In genomic region chr10:90087197-90088007, GRCh38 we compare ENCODE assay signal across 8 cellular contexts.
DNase-seq lines count a peak whose midpoint lies in the region; ATAC-seq and TF ChIP-seq lines count a peak whose summit lies in the region.
"Had no signal": no experiment of that assay in that cellular context is flagged by ENCODE, and none has a peak within 500 bp of the region (broad histone marks: within the 10 kb centered on the region; RNA-seq: fewer than 3 reads in every experiment).

No MANE protein-coding gene starts in this region.

- no peak overlapping the region for H4K91ac ChIP-seq in mesenchymal stem cell (ENCODE audit: low read length)

- H2AK5ac ChIP-seq in mesenchymal stem cell (ENCODE audit: low read length, severe bottlenecking): no peak overlapping the region

- CTCF ChIA-PET in CD8-positive, alpha-beta memory T cell (lab: Charles Lee): no interaction called here

- peaks cover 0 to 3% (median 0%) of the 10 kb centered on the region in 5 donors for H3K9me3 Mint-ChIP-seq in CD8-positive, alpha-beta memory T cell

- H3K27me3 ChIP-seq in mesenchymal stem cell (ENCODE audit: control insufficient read depth in 1 of 2, insufficient read depth in 1 of 2, low read length in 2 of 2): no peaks in the 10 kb centered on the region
- H3K27me3 ChIP-seq in CD8-positive, alpha-beta memory T cell (ENCODE audit: insufficient read depth, low read length, poor library complexity, severe bottlenecking): no peaks in the 10 kb centered on the region
- no peaks in the 10 kb centered on the region for H3K27me3 ChIP-seq in dorsolateral prefrontal cortex

- H3K27ac Mint-ChIP-seq in CD8-positive, alpha-beta memory T cell: no peak overlapping the region
- H3K27ac Mint-ChIP-seq: natural killer cell treated with Interleukin-12 subunit alpha and Interleukin-12 subunit beta and Interleukin-15 and Interleukin-18, amount 100 ng/mL, for 72 hours had no signal

- POLR2A ChIA-PET in CD8-positive, alpha-beta memory T cell (lab: Charles Lee): no interaction called here

- no peaks in the 10 kb centered on the region for H3K4me1 ChIP-seq in mesenchymal stem cell (ENCODE audit: control insufficient read depth, insufficient read depth, low read depth, low read length)
- no peaks in the 10 kb centered on the region for H3K4me1 ChIP-seq in CD8-positive, alpha-beta memory T cell (ENCODE audit: insufficient read depth, low read length)

- no peak overlapping the region for H3K9ac ChIP-seq in mesenchymal stem cell (ENCODE audit: low read length)

- no peak for TF ChIP-seq CTCF in dorsolateral prefrontal cortex (IDR thresholded peaks at IDR 0.05 in 54 of 56, conservative IDR thresholded peaks at IDR 0.05 in 2 of 56; ENCODE audit: low read depth in 1 of 56, partially characterized antibody in 56 of 56)

- no CpG with 5 or more reads among the region's 2 CpGs for WGBS in mesenchymal stem cell

- no peak overlapping the region for H3K4ac ChIP-seq in mesenchymal stem cell (ENCODE audit: low read depth in 1 of 2, low read length in 2 of 2)

- ATAC-seq in GM19035 (IDR thresholded peaks at IDR 0.05; ENCODE audit: unreplicated experiment) (peak; percentile 100), HG02798 (IDR thresholded peaks at IDR 0.05; ENCODE audit: poor library complexity, unreplicated experiment) (peak; percentile 100)

- no peak overlapping the region for H3K4me2 ChIP-seq in mesenchymal stem cell (ENCODE audit: low read length, poor library complexity, severe bottlenecking)

- no peak overlapping the region for H2BK12ac ChIP-seq in mesenchymal stem cell (ENCODE audit: low read length in 2 of 2)

- H3K18ac ChIP-seq in mesenchymal stem cell (ENCODE audit: low read depth in 1 of 2, low read length in 2 of 2): peak overlapping the region in 1 of 2 experiments; percentile 70

- H3K4me3 Mint-ChIP-seq in CD8-positive, alpha-beta memory T cell: no peak overlapping the region
- H3K4me3 Mint-ChIP-seq: natural killer cell treated with Interleukin-12 subunit alpha and Interleukin-12 subunit beta and Interleukin-15 and Interleukin-18, amount 100 ng/mL, for 72 hours had no signal

- DNase-seq in NOMO-1 treated with dmso at 0.1 percent for 144 hours (lab: John Stamatoyannopoulos, UW; ENCODE audit: unreplicated experiment) (peak; percentile 6), mesenchymal stem cell (peak; percentile 73), HK-2 (ENCODE audit: unreplicated experiment) (no peak), dorsolateral prefrontal cortex (no peak)
- DNase-seq in CD8-positive, alpha-beta memory T cell: no peak

- H3K14ac ChIP-seq in mesenchymal stem cell (ENCODE audit: low read length in 2 of 2): no peak overlapping the region

- H3K27ac ChIP-seq in mesenchymal stem cell (ENCODE audit: low read length, poor library complexity, severe bottlenecking) (peak overlapping the region; percentile 51), dorsolateral prefrontal cortex (no peak overlapping the region)
- H3K27ac ChIP-seq in CD8-positive, alpha-beta memory T cell (ENCODE audit: low read depth, low read length): no peak overlapping the region

- no peaks in the 10 kb centered on the region for H3K27me3 Mint-ChIP-seq in CD8-positive, alpha-beta memory T cell
- H3K27me3 Mint-ChIP-seq: natural killer cell treated with Interleukin-12 subunit alpha and Interleukin-12 subunit beta and Interleukin-15 and Interleukin-18, amount 100 ng/mL, for 72 hours had no signal

- H2BK15ac ChIP-seq in mesenchymal stem cell (ENCODE audit: low read depth, poor library complexity, severe bottlenecking): no peak overlapping the region

- H4K8ac ChIP-seq in mesenchymal stem cell (ENCODE audit: low read length): no peak overlapping the region

- H2BK5ac ChIP-seq in mesenchymal stem cell (ENCODE audit: low read depth, low read length, poor library complexity, severe bottlenecking): no peak overlapping the region

- H3K36me3 Mint-ChIP-seq in CD8-positive, alpha-beta memory T cell: no peaks in the 10 kb centered on the region
- H3K36me3 Mint-ChIP-seq: natural killer cell treated with Interleukin-12 subunit alpha and Interleukin-12 subunit beta and Interleukin-15 and Interleukin-18, amount 100 ng/mL, for 72 hours had no signal

- no peaks in the 10 kb centered on the region for H3K79me1 ChIP-seq in mesenchymal stem cell (replicated peaks; ENCODE audit: low read length, poor library complexity, severe bottlenecking)

- H3K9me3 ChIP-seq in mesenchymal stem cell (ENCODE audit: control insufficient read depth, low read length): no peaks in the 10 kb centered on the region
- no peaks in the 10 kb centered on the region for H3K9me3 ChIP-seq in CD8-positive, alpha-beta memory T cell (ENCODE audit: low read length)

- no peaks in the 10 kb centered on the region for H3K36me3 ChIP-seq in mesenchymal stem cell (ENCODE audit: control insufficient read depth in 1 of 2, insufficient read depth in 2 of 2, low read depth in 1 of 2, low read length in 2 of 2)
- H3K36me3 ChIP-seq in CD8-positive, alpha-beta memory T cell (ENCODE audit: insufficient read depth, low read length): no peaks in the 10 kb centered on the region

- intact Hi-C loops in dorsolateral prefrontal cortex (cut with DNase I): no loop called here

- H3K23ac ChIP-seq in mesenchymal stem cell (ENCODE audit: low read length in 2 of 2): no peak overlapping the region

- no peak overlapping the region for H2BK120ac ChIP-seq in mesenchymal stem cell (ENCODE audit: low read depth, low read length)

- no peaks in the 10 kb centered on the region for H3K4me1 Mint-ChIP-seq in CD8-positive, alpha-beta memory T cell

- no peak overlapping the region for H3K4me3 ChIP-seq in mesenchymal stem cell (ENCODE audit: insufficient read depth in 1 of 2, low read depth in 1 of 2, low read length in 2 of 2)
- no peak overlapping the region for H3K4me3 ChIP-seq in CD8-positive, alpha-beta memory T cell (ENCODE audit: low read length)
- no peak overlapping the region for H3K4me3 ChIP-seq in dorsolateral prefrontal cortex

- H2AFZ ChIP-seq in mesenchymal stem cell (ENCODE audit: low read depth, low read length): no peak overlapping the region

Comparison
In these comparisons a context has a peak if more than half of its experiments do, and no peak if none do; other contexts are left out.
1. DNase-seq: peak in NOMO-1 treated with dmso at 0.1 percent for 144 hours (single experiment) and mesenchymal stem cell (single experiment); none in CD8-positive, alpha-beta memory T cell (0 of 5), HK-2 (single experiment) and dorsolateral prefrontal cortex (0 of 10).